22 cellular contexts compared by ENCODE assay signal in the genomic region with DNA sequence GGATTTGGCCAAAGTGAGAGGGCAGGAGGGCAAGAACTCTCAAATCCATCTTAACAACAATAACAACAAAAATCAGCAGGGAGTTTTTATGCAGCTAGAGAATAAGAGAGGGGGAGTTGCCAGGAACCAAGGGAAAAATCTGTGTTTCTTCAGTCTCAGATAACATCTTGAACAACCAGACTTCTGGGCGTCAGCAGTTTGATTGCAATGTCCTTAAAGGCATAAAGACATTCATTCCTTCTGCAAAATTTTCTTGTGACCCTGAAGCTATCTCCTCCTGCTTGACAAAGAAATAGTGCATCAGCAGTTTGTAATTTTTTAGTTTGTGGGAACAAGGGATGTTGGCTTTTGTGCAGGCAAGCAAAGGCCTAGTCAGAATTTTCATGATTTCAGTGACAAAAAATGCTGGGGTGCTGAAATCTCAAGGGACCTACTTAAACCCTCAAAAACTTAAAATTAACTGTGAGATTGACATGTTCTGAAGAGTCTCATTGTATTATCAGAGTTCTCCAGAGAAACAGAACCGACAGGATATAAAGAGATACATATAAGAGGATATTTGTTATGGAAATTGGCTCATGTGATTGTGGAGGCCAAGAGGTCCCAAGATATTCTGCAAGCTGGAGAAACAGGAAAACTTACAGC.
DNase-seq lines count a peak whose midpoint lies in the region; ATAC-seq, FAIRE-seq and TF ChIP-seq lines count a peak whose summit lies in the region.
"Had no signal": no experiment of that assay in that cellular context is flagged by ENCODE, and none has a peak within 500 bp of the region (broad histone marks: within the 10 kb centered on the region; RNA-seq: fewer than 3 reads in every experiment).

No MANE protein-coding gene starts in this region.

- TF ChIP-seq POLR2A in thyroid gland (IDR thresholded peaks at IDR 0.05): no peak

- H3K4me3 ChIP-seq in right cardiac atrium (ENCODE audit: low read length) (no peak overlapping the region), mesodermal cell (ENCODE audit: extremely low read depth, insufficient read depth, low read length, poor library complexity, severe bottlenecking) (no peak overlapping the region), thyroid gland (replicated peaks in 1 of 3) (no peak overlapping the region)
- H3K4me3 ChIP-seq: BLaER1 treated with 17β-estradiol and CSF1 and Interleukin-3, amounts not matched to agents 10 nM and 100 nM had no signal

- no peak for TF ChIP-seq CTCF in thyroid gland (IDR thresholded peaks at IDR 0.05)

- H3K27ac ChIP-seq in right cardiac atrium (ENCODE audit: low read length) (no peak overlapping the region), mesodermal cell (ENCODE audit: low read depth, low read length, severe bottlenecking) (peak overlapping the region; percentile 58), thyroid gland (peak overlapping the region in 2 of 3 donors; percentile 14 to 28)
- H3K27ac ChIP-seq: 22Rv1; BLaER1 treated with 17β-estradiol and CSF1 and Interleukin-3, amounts not matched to agents 10 nM and 100 nM had no signal

- intact Hi-C loops in right cardiac atrium (cut with DNase I): no loop called here
- intact Hi-C loops in Right ventricle myocardium inferior (cut with DNase I): no loop called here
- intact Hi-C loops in thyroid gland (cut with DNase I): no loop called here

- no peaks in the 10 kb centered on the region for H3K9me3 ChIP-seq in right cardiac atrium (ENCODE audit: control insufficient read depth, low read length)
- H3K9me3 ChIP-seq in mesodermal cell (ENCODE audit: control insufficient read depth, low read length): no peaks in the 10 kb centered on the region
- no peaks in the 10 kb centered on the region for H3K9me3 ChIP-seq in thyroid gland
- H3K9me3 ChIP-seq: BLaER1 treated with 17β-estradiol and CSF1 and Interleukin-3, amounts not matched to agents 10 nM and 100 nM had no signal

- H3K4me1 ChIP-seq in right cardiac atrium (ENCODE audit: control insufficient read depth, insufficient read depth, low read length): no peaks in the 10 kb centered on the region
- no peaks in the 10 kb centered on the region for H3K4me1 ChIP-seq in mesodermal cell (ENCODE audit: control insufficient read depth, insufficient read depth, low read length, poor library complexity, severe bottlenecking)
- H3K4me1 ChIP-seq in thyroid gland: peaks cover 12 to 18% of the 10 kb centered on the region in 2 donors

- FAIRE-seq in endometrium (lab: Jason Lieb, UNC): peak; percentile 64
- FAIRE-seq: GM12891 had no signal

- DNase-seq in right cardiac atrium (peak in 1 of 3 donors; percentile 15), Right ventricle myocardium inferior (ENCODE audit: missing footprints) (no peak), thyroid gland (peak; percentile 31 to 33), Kasumi-1 (lab: John Stamatoyannopoulos, UW) (no peak)
- DNase-seq: Calu3; CD4-positive, alpha-beta memory T cell; DMS153; GOT3; HCEC 1CT; NCI-H1694; NCI-H2081 treated with DMSO at 0.1 percent for 48 hours; NCI-H2171 treated with DMSO at 0.1 percent for 48 hours; NCI-H524 treated with DMSO at 0.1 percent for 48 hours; NCI-H82; Right ventricle myocardium superior had no signal

- ATAC-seq in right cardiac atrium (peak; percentile 53 to 90), Right ventricle myocardium inferior (no peak), GM21381 (IDR thresholded peaks at IDR 0.05; ENCODE audit: unreplicated experiment) (no peak), GM21515 (IDR thresholded peaks at IDR 0.05; ENCODE audit: unreplicated experiment) (no peak)

- 34% methylated on average over 2 of the region's 2 CpGs for WGBS in right cardiac atrium
- 71 to 89% methylated on average over 1 to 2 of the region's 2 CpGs for WGBS in mesodermal cell (ENCODE audit: insufficient coverage in 2 of 2), 2 experiments
- 27 to 31% methylated on average over 2 of the region's 2 CpGs for WGBS in thyroid gland, 2 donors

- H3K36me3 ChIP-seq in mesodermal cell (ENCODE audit: control insufficient read depth, insufficient read depth, low read length) (no peaks in the 10 kb centered on the region), thyroid gland (no peaks in the 10 kb centered on the region)
- H3K36me3 ChIP-seq: BLaER1 treated with 17β-estradiol and CSF1 and Interleukin-3, amounts not matched to agents 10 nM and 100 nM had no signal

- no peaks in the 10 kb centered on the region for H3K27me3 ChIP-seq in right cardiac atrium (ENCODE audit: control insufficient read depth, insufficient read depth)
- no peaks in the 10 kb centered on the region for H3K27me3 ChIP-seq in thyroid gland
- H3K27me3 ChIP-seq: BLaER1 treated with 17β-estradiol and CSF1 and Interleukin-3, amounts not matched to agents 10 nM and 100 nM had no signal

Comparison
In these comparisons a context has a peak if more than half of its experiments do, and no peak if none do; other contexts are left out.
1. ATAC-seq: peak in right cardiac atrium (2 of 2); none in Right ventricle myocardium inferior (single experiment), GM21381 (single experiment) and GM21515 (single experiment).
2. DNase-seq: peak in thyroid gland (2 of 2); none in Right ventricle myocardium inferior (single experiment) and Kasumi-1 (0 of 2).